Comparison of ENCODE assay signal across 1 cellular context in the genomic region with DNA sequence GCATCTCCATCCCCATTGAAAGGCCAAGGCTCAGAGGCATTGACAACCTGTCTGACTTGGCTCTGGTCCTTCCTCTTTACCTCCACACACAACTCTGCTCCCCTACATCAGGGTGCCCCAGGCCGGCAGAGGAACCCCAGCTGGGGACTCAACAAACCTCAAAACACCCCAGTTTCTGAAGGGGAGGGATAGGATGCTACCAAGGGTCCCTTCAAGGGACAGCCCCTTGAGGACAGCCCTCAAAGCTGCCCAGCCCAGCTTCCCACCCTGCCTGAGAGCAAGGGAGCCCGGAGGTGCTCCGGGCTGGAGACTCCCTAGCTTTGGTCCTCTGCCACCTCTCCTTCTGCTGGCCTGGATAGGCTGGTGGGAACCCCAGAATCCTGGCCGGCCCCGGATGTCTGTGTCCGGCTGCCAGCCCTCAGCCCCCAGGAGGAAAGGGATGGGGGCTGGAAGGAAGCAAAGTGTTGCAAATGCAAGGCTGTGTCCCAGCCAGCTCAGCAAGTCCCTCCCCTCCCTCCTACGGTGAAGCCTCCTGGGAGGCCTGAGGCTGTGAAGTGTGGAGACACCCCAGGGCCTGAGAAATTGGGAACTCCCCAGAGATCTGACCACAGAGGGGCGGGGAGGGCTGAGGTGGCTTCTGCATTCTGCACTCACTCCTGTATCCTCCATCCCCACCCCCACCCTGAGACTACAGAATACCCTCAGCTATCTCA.
TF ChIP-seq lines count a peak whose summit lies in the region.

No MANE protein-coding gene starts in this region.

TF ChIP-seq in HepG2, 621 proteins besides CTCF, POLR2A, EP300 and RAD21:
- TF ChIP-seq DMAP1 (CRISPR knock-in tag; IDR thresholded peaks at IDR 0.05) (no peak), ZNF367 (CRISPR knock-in tag; IDR thresholded peaks at IDR 0.05; ENCODE audit: borderline replicate concordance) (no peak), TBX2 (CRISPR knock-in tag; IDR thresholded peaks at IDR 0.05; ENCODE audit: borderline replicate concordance) (no peak), ZNF616 (CRISPR knock-in tag; IDR thresholded peaks at IDR 0.05; ENCODE audit: low read depth) (no peak), ZSCAN31 (CRISPR knock-in tag; IDR thresholded peaks at IDR 0.05; ENCODE audit: low read depth) (no peak), ZNF788 (CRISPR knock-in tag; IDR thresholded peaks at IDR 0.05; ENCODE audit: borderline replicate concordance) (peak; percentile 1; the same call in 1 of the 2 replicates), ZNF235 (CRISPR knock-in tag; IDR thresholded peaks at IDR 0.05; ENCODE audit: borderline replicate concordance) (no peak), KDM5A (IDR thresholded peaks at IDR 0.05; ENCODE audit: borderline replicate concordance, low read length) (no peak), RBM39 (IDR thresholded peaks at IDR 0.05; ENCODE audit: low read depth, low read length, poor library complexity, severe bottlenecking) (peak; percentile 5), NFE2 (CRISPR knock-in tag; IDR thresholded peaks at IDR 0.05) (no peak), NFATC3 (CRISPR knock-in tag; IDR thresholded peaks at IDR 0.05) (0 out of 2 replicates have a peak, but pooled peaks have one; percentile 9), EED (CRISPR knock-in tag; IDR thresholded peaks at IDR 0.05) (no peak), MBD4 (IDR thresholded peaks at IDR 0.05; ENCODE audit: borderline replicate concordance, low read length) (no peak), CEBPB (IDR thresholded peaks at IDR 0.05; ENCODE audit: borderline replicate concordance, low read depth, low read length) (no peak), ZNF20 (CRISPR knock-in tag; IDR thresholded peaks at IDR 0.05) (no peak), ATM (IDR thresholded peaks at IDR 0.05; ENCODE audit: borderline replicate concordance) (no peak), HNF4G (IDR thresholded peaks at IDR 0.05; ENCODE audit: borderline replicate concordance, low read depth, low read length) (no peak), HNF4G (CRISPR knock-in tag; IDR thresholded peaks at IDR 0.05; ENCODE audit: borderline replicate concordance, low read depth) (no peak), SIX4 (CRISPR knock-in tag; IDR thresholded peaks at IDR 0.05) (no peak), ZNF562 (CRISPR knock-in tag; IDR thresholded peaks at IDR 0.05; ENCODE audit: borderline replicate concordance) (no peak), SMAD1 (CRISPR knock-in tag; IDR thresholded peaks at IDR 0.05; ENCODE audit: borderline replicate concordance, low read depth) (no peak)
- TF ChIP-seq, protein P1, sequence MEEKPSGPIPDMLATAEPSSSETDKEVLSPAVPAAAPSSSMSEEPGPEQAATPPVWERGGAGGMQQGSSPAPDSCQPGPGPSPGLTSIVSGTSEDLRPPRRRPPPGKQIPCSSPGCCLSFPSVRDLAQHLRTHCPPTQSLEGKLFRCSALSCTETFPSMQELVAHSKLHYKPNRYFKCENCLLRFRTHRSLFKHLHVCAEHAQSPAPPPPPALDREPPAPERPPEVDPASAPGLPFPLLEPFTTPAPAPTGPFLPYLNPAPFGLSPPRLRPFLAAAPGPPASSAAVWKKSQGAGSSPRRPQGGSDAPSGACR (CRISPR knock-in tag; IDR thresholded peaks at IDR 0.05) = 0 out of 2 replicates have a peak, but pooled peaks have one; percentile 10
- TF ChIP-seq, protein P2, sequence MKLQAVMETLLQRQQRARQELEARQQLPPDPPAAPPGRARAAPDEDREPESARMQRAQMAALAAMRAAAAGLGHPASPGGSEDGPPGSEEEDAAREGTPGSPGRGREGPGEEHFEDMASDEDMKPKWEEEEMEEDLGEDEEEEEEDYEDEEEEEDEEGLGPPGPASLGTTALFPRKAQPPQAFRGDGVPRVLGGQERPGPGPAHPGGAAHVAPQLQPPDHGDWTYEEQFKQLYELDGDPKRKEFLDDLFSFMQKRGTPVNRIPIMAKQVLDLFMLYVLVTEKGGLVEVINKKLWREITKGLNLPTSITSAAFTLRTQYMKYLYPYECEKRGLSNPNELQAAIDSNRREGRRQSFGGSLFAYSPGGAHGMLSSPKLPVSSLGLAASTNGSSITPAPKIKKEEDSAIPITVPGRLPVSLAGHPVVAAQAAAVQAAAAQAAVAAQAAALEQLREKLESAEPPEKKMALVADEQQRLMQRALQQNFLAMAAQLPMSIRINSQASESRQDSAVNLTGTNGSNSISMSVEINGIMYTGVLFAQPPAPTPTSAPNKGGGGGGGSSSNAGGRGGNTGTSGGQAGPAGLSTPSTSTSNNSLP (IDR thresholded peaks at IDR 0.05; ENCODE audit: low read depth, low read length) = no peak
- TF ChIP-seq, protein P3, sequence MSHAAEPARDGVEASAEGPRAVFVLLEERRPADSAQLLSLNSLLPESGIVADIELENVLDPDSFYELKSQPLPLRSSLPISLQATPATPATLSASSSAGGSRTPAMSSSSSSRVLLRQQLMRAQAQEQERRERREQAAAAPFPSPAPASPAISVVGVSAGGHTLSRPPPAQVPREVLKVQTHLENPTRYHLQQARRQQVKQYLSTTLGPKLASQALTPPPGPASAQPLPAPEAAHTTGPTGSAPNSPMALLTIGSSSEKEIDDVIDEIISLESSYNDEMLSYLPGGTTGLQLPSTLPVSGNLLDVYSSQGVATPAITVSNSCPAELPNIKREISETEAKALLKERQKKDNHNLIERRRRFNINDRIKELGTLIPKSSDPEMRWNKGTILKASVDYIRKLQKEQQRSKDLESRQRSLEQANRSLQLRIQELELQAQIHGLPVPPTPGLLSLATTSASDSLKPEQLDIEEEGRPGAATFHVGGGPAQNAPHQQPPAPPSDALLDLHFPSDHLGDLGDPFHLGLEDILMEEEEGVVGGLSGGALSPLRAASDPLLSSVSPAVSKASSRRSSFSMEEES (CRISPR knock-in tag; IDR thresholded peaks at IDR 0.05) = no peak
- TF ChIP-seq, protein P4, sequence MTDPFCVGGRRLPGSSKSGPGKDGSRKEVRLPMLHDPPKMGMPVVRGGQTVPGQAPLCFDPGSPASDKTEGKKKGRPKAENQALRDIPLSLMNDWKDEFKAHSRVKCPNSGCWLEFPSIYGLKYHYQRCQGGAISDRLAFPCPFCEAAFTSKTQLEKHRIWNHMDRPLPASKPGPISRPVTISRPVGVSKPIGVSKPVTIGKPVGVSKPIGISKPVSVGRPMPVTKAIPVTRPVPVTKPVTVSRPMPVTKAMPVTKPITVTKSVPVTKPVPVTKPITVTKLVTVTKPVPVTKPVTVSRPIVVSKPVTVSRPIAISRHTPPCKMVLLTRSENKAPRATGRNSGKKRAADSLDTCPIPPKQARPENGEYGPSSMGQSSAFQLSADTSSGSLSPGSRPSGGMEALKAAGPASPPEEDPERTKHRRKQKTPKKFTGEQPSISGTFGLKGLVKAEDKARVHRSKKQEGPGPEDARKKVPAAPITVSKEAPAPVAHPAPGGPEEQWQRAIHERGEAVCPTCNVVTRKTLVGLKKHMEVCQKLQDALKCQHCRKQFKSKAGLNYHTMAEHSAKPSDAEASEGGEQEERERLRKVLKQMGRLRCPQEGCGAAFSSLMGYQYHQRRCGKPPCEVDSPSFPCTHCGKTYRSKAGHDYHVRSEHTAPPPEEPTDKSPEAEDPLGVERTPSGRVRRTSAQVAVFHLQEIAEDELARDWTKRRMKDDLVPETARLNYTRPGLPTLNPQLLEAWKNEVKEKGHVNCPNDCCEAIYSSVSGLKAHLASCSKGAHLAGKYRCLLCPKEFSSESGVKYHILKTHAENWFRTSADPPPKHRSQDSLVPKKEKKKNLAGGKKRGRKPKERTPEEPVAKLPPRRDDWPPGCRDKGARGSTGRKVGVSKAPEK (CRISPR knock-in tag; IDR thresholded peaks at IDR 0.05; ENCODE audit: borderline replicate concordance) = no peak
